26 cellular contexts compared by ENCODE assay signal in genomic region chr6:36372088-36372487, GRCh38. TPM values are rescaled to one million over a fixed set of nuclear protein-coding genes. Genes with fewer than 3 reads are reported as not detected.
"Had no signal": no experiment of that assay in that cellular context is flagged by ENCODE, and none has a peak within 500 bp of the region (broad histone marks: within the 10 kb centered on the region; RNA-seq: fewer than 3 reads in every experiment).

No MANE protein-coding gene starts in this region.

- H3K9ac ChIP-seq: SK-N-SH had no signal

- H3K9me3 ChIP-seq: SK-N-SH had no signal

- FAIRE-seq: HTR-8/SVneo, RCC 7860 had no signal

- H3K27ac ChIP-seq: HL-60 had no signal

- H3K9me3 Mint-ChIP-seq: IgD-negative memory B cell had no signal

- DNase-seq: KBM-7, MV-4-11, NCI-H1048, NCI-H1105, NCI-H1417, NCI-H1436 treated with DMSO at 0.1 percent for 48 hours, NCI-H1694, NCI-H187 treated with DMSO at 0.1 percent for 48 hours, NCI-H2029 treated with DMSO at 0.1 percent for 48 hours, NCI-H2171 treated with DMSO at 0.1 percent for 48 hours, NCI-H2227 treated with DMSO at 0.1 percent for 48 hours, NCI-H524, NCI-H69, NCI-H774, RPMI8226, SHP77, SK-N-SH, SW 1271 had no signal

- H3K27ac Mint-ChIP-seq: IgD-negative memory B cell had no signal

- H3K36me3 Mint-ChIP-seq: IgD-negative memory B cell had no signal

- H3K27me3 Mint-ChIP-seq: IgD-negative memory B cell had no signal

- H3K4me2 ChIP-seq: SK-N-SH had no signal

RNA-seq across cellular contexts. Expression of gene ETV7, which starts 15.4 kb away (rescaled TPM):
- total RNA-seq: SK-MEL-5 had no signal

RNA-seq across cellular contexts. Expression of gene BNIP5, which starts 35.4 kb away (rescaled TPM):
- total RNA-seq: LHCN-M2, MCF 10A, NCI-H460, SK-MEL-5 had no signal
- polyA plus RNA-seq: IgD-negative memory B cell, SK-N-SH had no signal
